14 cellular contexts compared by ENCODE assay signal in the genomic region with DNA sequence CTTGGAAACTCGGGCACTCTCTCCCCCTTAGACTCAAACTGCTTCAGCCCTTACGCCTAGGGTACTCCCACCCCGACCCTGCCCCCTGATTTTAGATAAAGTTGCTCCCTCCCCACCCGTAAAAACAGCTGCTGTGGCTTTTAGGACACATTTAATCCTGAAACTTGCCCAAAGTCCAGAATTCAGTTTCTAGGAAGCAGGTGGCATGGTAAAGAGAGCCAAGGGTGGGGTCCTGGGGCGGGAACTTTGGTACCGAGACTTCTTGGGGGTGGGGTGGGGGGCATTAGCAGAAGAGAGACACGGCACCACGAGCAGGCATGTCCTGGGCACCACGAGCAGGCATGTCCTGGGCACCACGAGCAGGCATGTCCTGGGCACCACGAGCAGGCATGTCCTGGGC.
"Had no signal": no experiment of that assay in that cellular context is flagged by ENCODE, and none has a peak within 500 bp of the region (broad histone marks: within the 10 kb centered on the region; RNA-seq: fewer than 3 reads in every experiment).

No MANE protein-coding gene starts in this region.

- H3K4me3 ChIP-seq: heart left ventricle, tibial artery, upper lobe of right lung had no signal

- ATAC-seq: natural killer cell; stimulated activated memory B cell treated with anti-CD40 and anti-IgM and Interleukin-4, amounts not matched to agents 10 μg/mL and 1 μg/mL and 100 μg/mL, for 72 hours; upper lobe of right lung had no signal

- H3K4me1 Mint-ChIP-seq: natural killer cell had no signal

- H3K27ac Mint-ChIP-seq: natural killer cell; stimulated activated memory B cell treated with anti-CD40 and anti-IgM and Interleukin-4, amounts not matched to agents 10 μg/mL and 1 μg/mL and 100 μg/mL, for 72 hours; stimulated activated naive CD8-positive, alpha-beta T cell treated with anti-CD3 and anti-CD28 coated beads, Interleukin-15, Interleukin-2, amounts not matched to agents 100 ng/mL and 50 ng/mL, for 24 hours had no signal

- DNase-seq: cerebellar nuclear complex; dermis blood vessel endothelial cell; foreskin melanocyte; hippocampal formation; mammary epithelial cell; natural killer cell; posterior cingulate gyrus; stimulated activated CD4-positive, alpha-beta T cell treated with anti-CD3 and anti-CD28 coated beads, Interleukin-4, amount 100 ng/mL, for 24 hours; tibial artery; upper lobe of right lung had no signal

- H3K9me3 Mint-ChIP-seq: natural killer cell; neural crest cell; stimulated activated memory B cell treated with anti-CD40 and anti-IgM and Interleukin-4, amounts not matched to agents 10 μg/mL and 1 μg/mL and 100 μg/mL, for 72 hours; stimulated activated naive CD8-positive, alpha-beta T cell treated with anti-CD3 and anti-CD28 coated beads, Interleukin-15, Interleukin-2, amounts not matched to agents 100 ng/mL and 50 ng/mL, for 24 hours had no signal

- H3K4me1 ChIP-seq: tibial artery had no signal

- H3K27ac ChIP-seq: tibial artery, upper lobe of right lung had no signal

- H3K36me3 Mint-ChIP-seq: natural killer cell; stimulated activated memory B cell treated with anti-CD40 and anti-IgM and Interleukin-4, amounts not matched to agents 10 μg/mL and 1 μg/mL and 100 μg/mL, for 72 hours had no signal

- H3K4me3 Mint-ChIP-seq: natural killer cell; neural crest cell; stimulated activated memory B cell treated with anti-CD40 and anti-IgM and Interleukin-4, amounts not matched to agents 10 μg/mL and 1 μg/mL and 100 μg/mL, for 72 hours; stimulated activated naive CD8-positive, alpha-beta T cell treated with anti-CD3 and anti-CD28 coated beads, Interleukin-15, Interleukin-2, amounts not matched to agents 100 ng/mL and 50 ng/mL, for 24 hours had no signal

- H3K27me3 ChIP-seq: heart left ventricle, tibial artery, upper lobe of right lung had no signal

- H3K9me3 ChIP-seq: heart left ventricle, tibial artery, upper lobe of right lung had no signal

- H3K36me3 ChIP-seq: heart left ventricle, tibial artery, upper lobe of right lung had no signal
